Comparison of ENCODE assay signal across 37 cellular contexts in genomic region chr9:18999173-18999785, GRCh38. TPM values are rescaled to one million over a fixed set of nuclear protein-coding genes. Genes with fewer than 3 reads are reported as not detected.
"Had no signal": no experiment of that assay in that cellular context is flagged by ENCODE, and none has a peak within 500 bp of the region (broad histone marks: within the 10 kb centered on the region; RNA-seq: fewer than 3 reads in every experiment).

No MANE protein-coding gene starts in this region.

- H3K4me3 ChIP-seq: adrenal gland, ascending aorta, body of pancreas, breast epithelium, cardiac muscle cell had no signal

- H3K27ac ChIP-seq: adrenal gland, ascending aorta, body of pancreas, brain microvascular endothelial cell, breast epithelium, cardiac muscle cell had no signal

- H3K36me3 ChIP-seq: adrenal gland, ascending aorta, brain microvascular endothelial cell, breast epithelium, cardiac muscle cell had no signal

- H3K27me3 ChIP-seq: adrenal gland, ascending aorta, body of pancreas, brain microvascular endothelial cell, breast epithelium, cardiac muscle cell had no signal

- DNase-seq: activated effector memory CD4-positive, alpha-beta T cell treated with anti-CD3 and anti-CD28 coated beads, Interleukin-2, amount 50 U/mL, for 16 hours; activated effector memory CD4-positive, alpha-beta T cell treated with Interleukin-2 at 50 U/mL for 16 hours; activated gamma-delta T cell; activated gamma-delta T cell treated with Interleukin-2 at 50 U/mL for 16 hours; activated naive CD4-positive, alpha-beta T cell; activated naive CD4-positive, alpha-beta T cell treated with anti-CD3 and anti-CD28 coated beads for 36 hours; activated naive CD4-positive, alpha-beta T cell treated with anti-CD3 and anti-CD28 coated beads, Interleukin-2, amount 10 ng/mL, durations not matched to agents 7 days and 5 days; activated naive CD4-positive, alpha-beta T cell treated with anti-CD3 and anti-CD28 coated beads, Interleukin-2, amount 50 U/mL, for 16 hours; activated naive CD4-positive, alpha-beta T cell treated with Interleukin-2 at 50 U/mL for 16 hours; activated naive CD8-positive, alpha-beta T cell treated with anti-CD3 and anti-CD28 coated beads for 36 hours; activated naive CD8-positive, alpha-beta T cell treated with anti-CD3 and anti-CD28 coated beads, Interleukin-2, amount 10 ng/mL, durations not matched to agents 7 days and 5 days; activated naive CD8-positive, alpha-beta T cell treated with anti-CD3 and anti-CD28 coated beads, Interleukin-2, amount 50 U/mL, for 24 hours; activated T-cell treated with anti-CD3 and anti-CD28 coated beads for 4 hours; activated T-cell treated with anti-CD3 and anti-CD28 coated beads, Interleukin-2, amount 50 U/mL, for 1 hour; activated T-cell treated with anti-CD3 and anti-CD28 coated beads, Interleukin-2, amount 50 U/mL, for 24 hours; activated T-cell treated with anti-CD3 and anti-CD28 coated beads, Interleukin-2, amount 50 U/mL, for 4 hours; activated T-cell treated with anti-CD3 and anti-CD28 coated beads, Interleukin-2, amount 50 U/mL, for 48 hours; activated T-cell treated with anti-CD3 and anti-CD28 coated beads, Interleukin-2, amount 50 U/mL, for 72 hours; adrenal gland; amniotic stem cell; amygdala; anterior cingulate cortex; aorta; body of pancreas; brain microvascular endothelial cell; caudate nucleus; central memory CD4-positive, alpha-beta T cell; cerebellar nuclear complex had no signal

- FAIRE-seq: astrocyte, bronchial epithelial cell had no signal

- H3K4me1 ChIP-seq: ascending aorta, body of pancreas, breast epithelium had no signal

- ATAC-seq: activated naive CD4-positive, alpha-beta T cell treated with anti-CD3 and anti-CD28 coated beads, Interleukin-2, amount 50 U/mL, for 72 hours; activated naive CD8-positive, alpha-beta T cell treated with anti-CD3 and anti-CD28 coated beads, Interleukin-2, amount 50 U/mL, for 24 hours; activated T-cell treated with anti-CD3 and anti-CD28 coated beads, Interleukin-2, amount 50 U/mL, for 4 hours; activated T-cell treated with anti-CD3 and anti-CD28 coated beads, Interleukin-2, amount 50 U/mL, for 72 hours; activated T-helper 17 cell treated with anti-CD3 and anti-CD28 coated beads, Interleukin-2, amount 50 U/mL, for 72 hours; body of pancreas had no signal

- H3K9me3 ChIP-seq: adrenal gland, ascending aorta had no signal

RNA-seq across cellular contexts. Expression of gene SAXO1, which starts 33.7 kb away (rescaled TPM):
- total RNA-seq: activated naive CD4-positive, alpha-beta T cell treated with anti-CD3 and anti-CD28 coated beads for 36 hours; activated naive CD8-positive, alpha-beta T cell treated with anti-CD3 and anti-CD28 coated beads for 36 hours; activated T-cell treated with anti-CD3 and anti-CD28 coated beads, Interleukin-2, amount 50 U/mL, for 4 hours; activated T-cell treated with anti-CD3 and anti-CD28 coated beads, Interleukin-2, amount 50 U/mL, for 72 hours; activated T-helper 1 cell treated with anti-CD3 and anti-CD28 coated beads, Interleukin-12 subunit alpha, Interleukin-12 subunit beta, Interleukin-2, Interleukin-4 antibody, amounts not matched to agents 30 ng/mL and 10 ng/mL and 1 ng/mL, durations not matched to agents 14 hours and 24 hours and 36 hours; activated T-helper 2 cell treated with anti-CD3 and anti-CD28 coated beads, Interferon-gamma antibody, Interleukin-2, Interleukin-4, amounts not matched to agents 10 μg/mL and 5 μg/mL and 100 μg/mL, durations not matched to agents 14 hours and 24 hours and 36 hours; astrocyte; body of pancreas; bronchial epithelial cell had no signal
- polyA plus RNA-seq: aorta had no signal
